In genomic region chr3:87317779-87318178, GRCh38 we compare ENCODE assay signal across 32 cellular contexts. TPM values are rescaled to one million over a fixed set of nuclear protein-coding genes. Genes with fewer than 3 reads are reported as not detected.
DNase-seq lines count a peak whose midpoint lies in the region; ATAC-seq and TF ChIP-seq lines count a peak whose summit lies in the region.
"Had no signal": no experiment of that assay in that cellular context is flagged by ENCODE, and none has a peak within 500 bp of the region (broad histone marks: within the 10 kb centered on the region; RNA-seq: fewer than 3 reads in every experiment).

No MANE protein-coding gene starts in this region.

- H3K9ac ChIP-seq in colonic mucosa (ENCODE audit: low read depth in 2 of 2, low read length in 2 of 2): no peak overlapping the region

- CTCF ChIA-PET in Calu3 (lab: Charles Lee) (interaction anchor here (1.1 to 1.5 kb wide), 2 partner anchors 19 to 33 kb away, joined by 3 to 5 read pairs; no protein-coding TSS in a partner anchor), WTC11 (lab: Charles Lee) (no interaction called here)

- no peaks in the 10 kb centered on the region for H3K36me3 ChIP-seq in colonic mucosa
- H3K36me3 ChIP-seq: BE2C had no signal

- peak overlapping the region; percentile 47 for H3K4me3 Mint-ChIP-seq in Calu3 (ENCODE audit: low read depth, unreplicated experiment)
- H3K4me3 Mint-ChIP-seq in progenitor cell of endocrine pancreas (ENCODE audit: low read depth): no peak overlapping the region
- H3K4me3 Mint-ChIP-seq in WTC11: no peak overlapping the region
- H3K4me3 Mint-ChIP-seq: CD14-positive monocyte; CD8-positive, alpha-beta memory T cell had no signal

- DNase-seq in Calu3 (no peak), LoVo (ENCODE audit: low spot score) (peak; percentile 42), colonic mucosa (no peak), progenitor cell of endocrine pancreas (ENCODE audit: low spot score, unreplicated experiment) (no peak), NCI-H1417 treated with DMSO at 0.1 percent for 48 hours (lab: John Stamatoyannopoulos, UW) (no peak), WTC11 (ENCODE audit: low spot score) (no peak)
- DNase-seq: ACHN; BE2C; CD8-positive, alpha-beta memory T cell; DMS153; GOT3; HCEC 1CT; Kasumi-1; MV-4-11; NCI-H1105; NCI-H146; NCI-H1930; NCI-H2107; NCI-H524; NCI-H82; NK-92 treated with Interleukin-12 subunit alpha and Interleukin-12 subunit beta, amount 100 ng/mL, for 24 hours; SHP77 had no signal

- H3K4me1 Mint-ChIP-seq in Calu3 (ENCODE audit: low read depth, unreplicated experiment) (peaks cover 55% of the 10 kb centered on the region), progenitor cell of endocrine pancreas (ENCODE audit: low read depth) (peaks cover 33% of the 10 kb centered on the region), WTC11 (peaks cover 7% of the 10 kb centered on the region)
- H3K4me1 Mint-ChIP-seq: CD14-positive monocyte; CD8-positive, alpha-beta memory T cell had no signal

- no peaks in the 10 kb centered on the region for H3K27me3 ChIP-seq in colonic mucosa
- H3K27me3 ChIP-seq: BE2C had no signal

- H3K9me3 Mint-ChIP-seq in Calu3 (ENCODE audit: low read depth, unreplicated experiment): peaks cover 2% of the 10 kb centered on the region
- peaks cover 6% of the 10 kb centered on the region for H3K9me3 Mint-ChIP-seq in progenitor cell of endocrine pancreas (ENCODE audit: low read depth)
- H3K9me3 Mint-ChIP-seq in WTC11: peaks cover 23% of the 10 kb centered on the region
- H3K9me3 Mint-ChIP-seq: CD8-positive, alpha-beta memory T cell had no signal

- intact Hi-C loops in Calu3 (cut with micrococcal nuclease; ENCODE audit: unreplicated experiment): loop anchor here (1.0 kb wide), 3 partner anchors 7 to 33 kb away; no protein-coding TSS in a partner anchor
- intact Hi-C loops in colonic mucosa (cut with DNase I): no loop called here

- H3K27ac ChIP-seq in colonic mucosa: peak overlapping the region; percentile 52
- H3K27ac ChIP-seq: RWPE1 had no signal

- TF ChIP-seq CTCF in Calu3 (IDR thresholded peaks at IDR 0.05; ENCODE audit: unreplicated experiment) (no peak), colonic mucosa (IDR thresholded peaks at IDR 0.05) (no peak), progenitor cell of endocrine pancreas (IDR thresholded peaks at IDR 0.05; ENCODE audit: unreplicated experiment) (no peak), WTC11 (IDR thresholded peaks at IDR 0.05) (no peak)

- POLR2A ChIA-PET in WTC11 (lab: Charles Lee): no interaction called here

- no TSS peak for BruUV-seq in Calu3 (replicated peaks; lab: Mats Ljungman, UMichigan)

- H3K27ac Mint-ChIP-seq in Calu3 (ENCODE audit: unreplicated experiment) (peak overlapping the region; percentile 97), progenitor cell of endocrine pancreas (peak overlapping the region; percentile 59), WTC11 (no peak overlapping the region)
- H3K27ac Mint-ChIP-seq: CD14-positive monocyte; CD8-positive, alpha-beta memory T cell had no signal

- H3K4me1 ChIP-seq in colonic mucosa: peaks cover 4% of the 10 kb centered on the region
- H3K4me1 ChIP-seq: BE2C had no signal

- H3K36me3 Mint-ChIP-seq in Calu3 (ENCODE audit: insufficient read depth, unreplicated experiment) (peaks cover 21% of the 10 kb centered on the region), progenitor cell of endocrine pancreas (ENCODE audit: insufficient read depth) (no peaks in the 10 kb centered on the region), WTC11 (no peaks in the 10 kb centered on the region)
- H3K36me3 Mint-ChIP-seq: CD14-positive monocyte; CD8-positive, alpha-beta memory T cell had no signal

- ATAC-seq in HG02885 (IDR thresholded peaks at IDR 0.05; ENCODE audit: poor library complexity, unreplicated experiment) (no peak), WTC11 (no peak)
- ATAC-seq: HepG2, K562 had no signal

- no peaks in the 10 kb centered on the region for H3K9me3 ChIP-seq in colonic mucosa
- H3K9me3 ChIP-seq: BE2C had no signal

- no peak overlapping the region for H3K4me3 ChIP-seq in colonic mucosa
- H3K4me3 ChIP-seq: K562 had no signal

- H3K27me3 Mint-ChIP-seq in Calu3 (ENCODE audit: unreplicated experiment) (no peaks in the 10 kb centered on the region), progenitor cell of endocrine pancreas (no peaks in the 10 kb centered on the region), WTC11 (ENCODE audit: low read depth) (no peaks in the 10 kb centered on the region)

TF ChIP-seq in WTC11, 78 proteins besides CTCF, POLR2A, EP300 and RAD21:
- TF ChIP-seq ERG (CRISPR knock-in tag; IDR thresholded peaks at IDR 0.05) (no peak), IRF2 (CRISPR knock-in tag; IDR thresholded peaks at IDR 0.05; ENCODE audit: borderline replicate concordance, low read depth) (no peak), FOXP1 (CRISPR knock-in tag; IDR thresholded peaks at IDR 0.05; ENCODE audit: borderline replicate concordance) (no peak)
TF ChIP-seq in WTC11: peak in this region for 0.

RNA-seq across cellular contexts. Expression of gene POU1F1, which starts 41.4 kb away (rescaled TPM):
- total RNA-seq in Calu3 (2022) (not detected in 2 replicates), colonic mucosa (not detected), progenitor cell of endocrine pancreas (not detected in 2 replicates), WTC11 (2021) (not detected in 3 replicates)
- total RNA-seq: CD8-positive, alpha-beta memory T cell; G401; HepG2; HT-29; K562; MCF 10A; SK-MEL-5; T-helper 1 cell treated with Interleukin-12 subunit alpha and Interleukin-12 subunit beta and Interleukin-4 antibody, amounts not matched to agents 30 ng/mL and 1 ng/mL, for 36 hours had no signal
